ENCODE assay signal across 8 cellular contexts in the genomic region with DNA sequence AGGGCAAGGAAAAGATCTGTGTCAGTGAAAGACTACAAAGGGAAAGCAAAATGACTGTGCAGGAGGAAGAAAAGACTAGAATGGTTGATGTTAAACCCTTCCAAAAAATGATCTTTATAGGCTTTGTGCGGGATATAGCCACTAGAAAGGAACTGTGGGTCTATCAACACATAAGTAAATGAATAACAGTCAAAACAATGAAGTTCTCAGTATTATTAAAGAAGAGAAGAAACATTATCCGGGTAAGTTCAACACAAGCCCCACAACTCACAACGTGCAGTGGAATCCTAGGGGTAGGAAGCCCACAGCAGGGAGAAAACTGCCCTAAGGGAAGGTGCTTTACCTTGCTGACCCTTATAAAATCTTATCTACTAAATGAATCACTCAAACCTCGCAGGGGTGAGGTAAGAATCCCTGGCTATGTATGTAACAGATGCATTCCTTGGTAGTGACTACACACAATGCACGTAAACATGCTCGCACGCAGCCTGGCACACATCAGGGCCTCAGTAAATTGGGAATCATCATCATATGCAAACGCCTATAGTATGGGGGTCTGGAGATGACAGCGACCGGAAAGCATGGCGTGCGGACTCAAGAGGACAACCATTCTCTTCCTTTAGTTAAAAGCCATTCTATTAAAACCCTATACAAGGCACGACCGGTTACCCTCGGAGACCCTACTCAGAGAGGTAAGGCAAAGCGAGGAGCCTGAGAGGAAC. TPM values are rescaled to one million over a fixed set of nuclear protein-coding genes. Genes with fewer than 3 reads are reported as not detected.
A peak's percentile ranks its signal among the peaks of the same experiment; 100 is the strongest.
DNase-seq lines count a peak whose midpoint lies in the region; ATAC-seq, FAIRE-seq and TF ChIP-seq lines count a peak whose summit lies in the region.

No MANE protein-coding gene starts in this region.

- TF ChIP-seq CTCF in kidney (IDR thresholded peaks at IDR 0.05; ENCODE audit: borderline replicate concordance, extremely low read depth, insufficient read depth) (no peak), thyroid gland (IDR thresholded peaks at IDR 0.05) (no peak)

- H3K4me1 ChIP-seq in kidney (ENCODE audit: control insufficient read depth in 1 of 2, insufficient read depth in 1 of 2, low read depth in 1 of 2, low read length in 2 of 2): peaks cover 4 to 8% of the 10 kb centered on the region in 2 donors
- H3K4me1 ChIP-seq in thyroid gland: peaks cover 5 to 12% of the 10 kb centered on the region in 2 donors

- H3K36me3 Mint-ChIP-seq in activated naive CD8-positive, alpha-beta T cell treated with anti-CD3 and anti-CD28 coated beads, Interleukin-2, amount 10 ng/mL, durations not matched to agents 7 days and 5 days: peaks cover 2% of the 10 kb centered on the region

- H3K9me3 Mint-ChIP-seq in activated naive CD8-positive, alpha-beta T cell treated with anti-CD3 and anti-CD28 coated beads, Interleukin-2, amount 10 ng/mL, durations not matched to agents 7 days and 5 days: peaks cover 8% of the 10 kb centered on the region

- H3K4me3 Mint-ChIP-seq in activated naive CD8-positive, alpha-beta T cell treated with anti-CD3 and anti-CD28 coated beads, Interleukin-2, amount 10 ng/mL, durations not matched to agents 7 days and 5 days: peak overlapping the region; percentile 81

- no peak for TF ChIP-seq POLR2A in thyroid gland (IDR thresholded peaks at IDR 0.05)

- H3K4me3 ChIP-seq in kidney (ENCODE audit: low read length in 2 of 2) (peak overlapping the region; percentile 53 to 86), thyroid gland (replicated peaks in 1 of 3) (peak overlapping the region; percentile 28 to 46 (median 40))

- H3K9me3 ChIP-seq in kidney (ENCODE audit: control insufficient read depth in 1 of 2, low read length in 2 of 2) (no peaks in the 10 kb centered on the region), thyroid gland (no peaks in the 10 kb centered on the region)

- H3K27ac Mint-ChIP-seq in activated naive CD8-positive, alpha-beta T cell treated with anti-CD3 and anti-CD28 coated beads, Interleukin-2, amount 10 ng/mL, durations not matched to agents 7 days and 5 days: peak overlapping the region; percentile 65

- intact Hi-C loops in kidney (cut with DNase I) (no loop called here), thyroid gland (cut with DNase I) (no loop called here)

- H3K9ac ChIP-seq in kidney (ENCODE audit: low read length in 2 of 2): peak overlapping the region in 1 of 2 donors; percentile 72

- peaks cover 69% of the 10 kb centered on the region for H3K27me3 Mint-ChIP-seq in activated naive CD8-positive, alpha-beta T cell treated with anti-CD3 and anti-CD28 coated beads, Interleukin-2, amount 10 ng/mL, durations not matched to agents 7 days and 5 days

- WGBS in thyroid gland, 2 donors: 5 to 6% methylated on average over 11 to 16 of the region's 16 CpGs

- H3K27me3 ChIP-seq in thyroid gland: peaks cover 4% of the 10 kb centered on the region

- peaks cover 8% of the 10 kb centered on the region for H3K4me1 Mint-ChIP-seq in activated naive CD8-positive, alpha-beta T cell treated with anti-CD3 and anti-CD28 coated beads, Interleukin-2, amount 10 ng/mL, durations not matched to agents 7 days and 5 days

- POLR2A ChIA-PET in activated naive CD8-positive, alpha-beta T cell treated with anti-CD3 and anti-CD28 coated beads, Interleukin-2, amount 10 ng/mL, durations not matched to agents 7 days and 5 days (lab: Charles Lee): no interaction called here

- DNase-seq in DMS114 treated with DMSO at 0.1 percent for 48 hours (lab: John Stamatoyannopoulos, UW; ENCODE audit: unreplicated experiment) (peak; percentile 80), kidney (no peak), thyroid gland (no peak), NCI-H345 treated with DMSO at 0.1 percent for 48 hours (lab: John Stamatoyannopoulos, UW; ENCODE audit: unreplicated experiment) (no peak)
- DNase-seq in activated naive CD8-positive, alpha-beta T cell treated with anti-CD3 and anti-CD28 coated beads, Interleukin-2, amount 10 ng/mL, durations not matched to agents 7 days and 5 days: no peak
- no peak for DNase-seq in stimulated activated CD4-positive, alpha-beta T cell treated with anti-CD3 and anti-CD28 coated beads, Interleukin-4, amount 100 ng/mL, for 4 hours

- H3K36me3 ChIP-seq in kidney (ENCODE audit: control insufficient read depth in 1 of 2, insufficient read depth in 2 of 2, low read length in 2 of 2): no peaks in the 10 kb centered on the region
- H3K36me3 ChIP-seq in thyroid gland: no peaks in the 10 kb centered on the region

- H3K27ac ChIP-seq in kidney (ENCODE audit: low read depth in 2 of 2, low read length in 2 of 2) (no peak overlapping the region), thyroid gland (no peak overlapping the region)

- no peak for FAIRE-seq in kidney (lab: Jason Lieb, UNC)

- ATAC-seq in GM21367 (IDR thresholded peaks at IDR 0.05; ENCODE audit: unreplicated experiment) (peak; percentile 11), HG03558 (IDR thresholded peaks at IDR 0.05; ENCODE audit: extremely low read depth, unreplicated experiment) (peak; percentile 2)
- peak; percentile 3 for ATAC-seq in activated naive CD8-positive, alpha-beta T cell treated with anti-CD3 and anti-CD28 coated beads, Interleukin-2, amount 10 ng/mL, durations not matched to agents 7 days and 5 days (ENCODE audit: low read depth)

RNA-seq across cellular contexts. Expression of gene TFAP2A, which starts 11.3 kb away (rescaled TPM):
- not detected for total RNA-seq in activated naive CD8-positive, alpha-beta T cell treated with anti-CD3 and anti-CD28 coated beads, Interleukin-2, amount 10 ng/mL, durations not matched to agents 7 days and 5 days
- 16.2 TPM for total RNA-seq in kidney
- polyA plus RNA-seq in kidney (ENCODE audit: insufficient read depth, low read depth, low replicate concordance): 10.1 TPM
- total RNA-seq in thyroid gland: under 1 TPM in 2 of 4 donors, not detected in 2; 0.40 to 0.78 TPM
